Comparison of ENCODE assay signal across 1 cellular context in the genomic region with DNA sequence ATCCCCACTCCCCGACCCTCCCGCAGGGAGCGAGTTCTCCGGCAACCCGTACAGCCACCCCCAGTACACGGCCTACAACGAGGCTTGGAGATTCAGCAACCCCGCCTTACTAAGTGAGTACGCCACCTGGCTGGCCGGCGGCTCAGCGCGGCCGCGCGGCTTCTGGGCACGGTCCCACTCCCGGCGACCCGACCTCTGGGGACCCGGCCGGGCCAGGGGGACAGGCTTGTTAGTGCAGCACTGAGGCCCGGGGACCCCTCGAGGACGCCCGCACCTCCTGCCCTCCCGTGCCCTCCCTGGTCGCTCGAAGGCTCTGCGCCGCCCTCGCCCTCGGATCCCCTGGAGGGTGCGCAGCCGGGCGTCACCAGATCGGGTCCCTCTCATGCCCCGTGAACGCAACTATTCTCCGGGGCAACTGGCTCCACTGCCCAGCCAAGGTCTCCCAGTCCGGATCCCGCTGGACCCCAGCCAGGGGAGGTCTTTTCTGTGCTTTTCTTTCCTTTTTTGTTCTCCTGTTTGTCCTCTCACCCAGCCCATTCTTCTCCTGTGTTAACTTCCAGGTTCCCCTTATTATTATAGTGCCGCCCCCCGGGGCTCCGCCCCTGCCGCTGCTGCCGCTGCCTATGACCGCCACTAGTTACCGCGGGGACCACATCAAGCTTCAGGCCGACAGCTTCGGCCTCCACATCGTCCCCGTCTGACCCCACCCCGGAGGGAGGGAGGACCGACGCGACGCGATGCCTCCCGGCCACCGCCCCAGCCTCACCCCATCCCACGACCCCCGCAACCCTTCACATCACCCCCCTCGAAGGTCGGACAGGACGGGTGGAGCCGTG.
TF ChIP-seq lines count a peak whose summit lies in the region.

No MANE protein-coding gene starts in this region.

TF ChIP-seq in HCT116, 20 proteins besides CTCF, POLR2A, EP300 and RAD21 (continued from another document):
- TF ChIP-seq, protein P1, sequence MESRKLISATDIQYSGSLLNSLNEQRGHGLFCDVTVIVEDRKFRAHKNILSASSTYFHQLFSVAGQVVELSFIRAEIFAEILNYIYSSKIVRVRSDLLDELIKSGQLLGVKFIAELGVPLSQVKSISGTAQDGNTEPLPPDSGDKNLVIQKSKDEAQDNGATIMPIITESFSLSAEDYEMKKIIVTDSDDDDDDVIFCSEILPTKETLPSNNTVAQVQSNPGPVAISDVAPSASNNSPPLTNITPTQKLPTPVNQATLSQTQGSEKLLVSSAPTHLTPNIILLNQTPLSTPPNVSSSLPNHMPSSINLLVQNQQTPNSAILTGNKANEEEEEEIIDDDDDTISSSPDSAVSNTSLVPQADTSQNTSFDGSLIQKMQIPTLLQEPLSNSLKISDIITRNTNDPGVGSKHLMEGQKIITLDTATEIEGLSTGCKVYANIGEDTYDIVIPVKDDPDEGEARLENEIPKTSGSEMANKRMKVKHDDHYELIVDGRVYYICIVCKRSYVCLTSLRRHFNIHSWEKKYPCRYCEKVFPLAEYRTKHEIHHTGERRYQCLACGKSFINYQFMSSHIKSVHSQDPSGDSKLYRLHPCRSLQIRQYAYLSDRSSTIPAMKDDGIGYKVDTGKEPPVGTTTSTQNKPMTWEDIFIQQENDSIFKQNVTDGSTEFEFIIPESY (IDR thresholded peaks at IDR 0.05; ENCODE audit: extremely low read depth, insufficient replicate concordance, low read length) = no peak
- TF ChIP-seq ATF3 (IDR thresholded peaks at IDR 0.05) = no peak
- peak; percentile 81 for TF ChIP-seq POLR2AphosphoS5 (IDR thresholded peaks at IDR 0.05; ENCODE audit: low read depth, low read length)
- no peak for TF ChIP-seq EZH2phosphoT487 (IDR thresholded peaks at IDR 0.05; ENCODE audit: borderline replicate concordance)
- TF ChIP-seq, protein P2, sequence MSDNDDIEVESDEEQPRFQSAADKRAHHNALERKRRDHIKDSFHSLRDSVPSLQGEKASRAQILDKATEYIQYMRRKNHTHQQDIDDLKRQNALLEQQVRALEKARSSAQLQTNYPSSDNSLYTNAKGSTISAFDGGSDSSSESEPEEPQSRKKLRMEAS (IDR thresholded peaks at IDR 0.05) = peak; percentile 86
- TF ChIP-seq EZH2 (IDR thresholded peaks at IDR 0.05) = no peak
TF ChIP-seq in HCT116: peak in this region for 4.
